In the genomic region with DNA sequence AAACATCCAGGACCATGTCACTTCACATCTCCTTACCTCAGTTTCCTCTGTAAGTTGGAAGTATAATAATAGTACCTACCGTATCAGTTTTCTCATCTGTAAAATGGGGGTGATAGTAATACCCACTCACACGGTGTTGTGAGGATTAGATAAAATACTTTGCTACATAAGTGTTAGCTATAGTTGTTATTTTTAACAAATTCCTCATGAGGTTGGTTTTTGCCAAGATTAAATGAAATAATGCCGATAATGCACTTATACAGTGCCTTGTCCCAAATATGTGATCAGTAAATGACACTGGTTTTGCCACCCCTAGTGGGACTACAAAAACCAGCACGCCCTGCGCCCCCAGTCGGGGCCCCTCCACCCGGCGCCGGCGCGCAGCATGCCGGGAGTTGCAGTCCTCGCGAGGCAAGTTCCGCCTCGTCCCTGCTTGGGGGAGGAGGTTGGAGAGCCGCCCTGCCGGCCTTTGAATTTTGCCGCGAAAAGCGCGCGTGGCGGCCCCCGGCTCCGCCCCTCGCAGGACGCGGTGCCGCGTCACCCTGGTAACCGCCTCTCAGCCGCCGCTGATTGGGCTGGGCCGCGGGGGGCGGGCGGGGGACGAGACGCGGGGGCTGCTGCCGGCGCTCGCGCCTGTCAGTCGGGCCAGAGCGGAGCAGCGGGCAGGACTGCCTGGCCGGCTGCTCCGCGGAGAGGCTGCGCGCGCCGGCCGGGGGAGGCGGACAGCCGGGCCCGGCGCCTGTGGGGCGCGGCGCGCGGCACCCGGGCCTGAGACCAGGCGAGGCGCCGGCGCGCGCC, we compare ENCODE assay signal across 8 cellular contexts. TPM values are rescaled to one million over a fixed set of nuclear protein-coding genes. Genes with fewer than 3 reads are reported as not detected.
DNase-seq lines count a peak whose midpoint lies in the region; ATAC-seq, FAIRE-seq and TF ChIP-seq lines count a peak whose summit lies in the region.

Gene FAM222A, plus strand, starts transcription at position 639 of the 798 bp plus-strand sequence. CDS start 30,322 bp downstream, outside the sequence.

- peak within 1 kb of the TSS; percentile 86 for H3K4me2 ChIP-seq in SU-DHL-6 (ENCODE audit: low read depth, low read length, poor library complexity, severe bottlenecking)

- whole genome bisulfite sequencing in pancreas, 2 donors, result 2% methylated on average over 44 to 72 of the region's 72 CpGs

- H3K4me1 ChIP-seq in pancreas (peaks cover 0 to 15% (median 12%) of the 10 kb centered on the region in 3 donors), tibial artery (peaks cover 0 to 27% (median 20%) of the 10 kb centered on the region in 4 donors)

- no peaks in the 10 kb centered on the region for H3K36me3 ChIP-seq in SU-DHL-6 (ENCODE audit: low read length)
- no peaks in the 10 kb centered on the region for H3K36me3 ChIP-seq in pancreas
- no peaks in the 10 kb centered on the region for H3K36me3 ChIP-seq in tibial artery

- no peaks in the 10 kb centered on the region for H4K20me1 ChIP-seq in SU-DHL-6 (ENCODE audit: low read depth, low read length)

- no peaks in the 10 kb centered on the region for H3K79me2 ChIP-seq in SU-DHL-6 (ENCODE audit: insufficient read depth, low read length)

- H3K4me3 ChIP-seq in GM12865 (ENCODE audit: low read depth, low read length), result peak within 1 kb of the TSS; percentile 57
- peak within 1 kb of the TSS; percentile 82 for H3K4me3 ChIP-seq in SU-DHL-6 (ENCODE audit: insufficient read depth, low read length, poor library complexity, severe bottlenecking)
- H3K4me3 ChIP-seq in pancreas, result peak within 1 kb of the TSS; percentile 51 to 69 (median 61)
- peak within 1 kb of the TSS; percentile 61 to 83 for H3K4me3 ChIP-seq in tibial artery

- peak within 1 kb of the TSS; percentile 95 for H2AFZ ChIP-seq in SU-DHL-6 (ENCODE audit: low read depth, low read length, severe bottlenecking)

- H3K36me3 Mint-ChIP-seq in activated naive CD8-positive, alpha-beta T cell treated with anti-CD3 and anti-CD28 coated beads, Interleukin-2, amount 50 U/mL, for 24 hours (ENCODE audit: low read depth), result no peaks in the 10 kb centered on the region

- no peaks in the 10 kb centered on the region for H3K9me3 ChIP-seq in SU-DHL-6 (ENCODE audit: insufficient read depth, low read length)
- H3K9me3 ChIP-seq in pancreas, result no peaks in the 10 kb centered on the region
- no peaks in the 10 kb centered on the region for H3K9me3 ChIP-seq in tibial artery

- no peak for TF ChIP-seq CTCF in GM12865 (IDR thresholded peaks at IDR 0.05; ENCODE audit: insufficient read depth, low read depth, low read length, missing control alignments)
- TF ChIP-seq CTCF in SU-DHL-6 (IDR thresholded peaks at IDR 0.05; ENCODE audit: insufficient read depth, low read length, poor library complexity, severe bottlenecking), result no peak
- TF ChIP-seq CTCF in pancreas (IDR thresholded peaks at IDR 0.05), result no peak
- peak in 1 of 2 experiments; percentile 33 for TF ChIP-seq CTCF in tibial artery (IDR thresholded peaks at IDR 0.05)

- peaks cover 50% of the 10 kb centered on the region for H3K27me3 Mint-ChIP-seq in activated naive CD8-positive, alpha-beta T cell treated with anti-CD3 and anti-CD28 coated beads, Interleukin-2, amount 50 U/mL, for 24 hours

- peaks cover 4% of the 10 kb centered on the region for H3K4me1 Mint-ChIP-seq in activated naive CD8-positive, alpha-beta T cell treated with anti-CD3 and anti-CD28 coated beads, Interleukin-2, amount 50 U/mL, for 24 hours

- H3K27ac ChIP-seq in SU-DHL-6 (ENCODE audit: low read depth, low read length) (peak within 1 kb of the TSS; percentile 23; the same call in 1 of the 2 replicates), pancreas (peak within 1 kb of the TSS in 3 of 4 donors; percentile 28 to 48 (median 44)), tibial artery (peak within 1 kb of the TSS in 1 of 2 donors; percentile 17)

- no peaks in the 10 kb centered on the region for H3K9me3 Mint-ChIP-seq in activated naive CD8-positive, alpha-beta T cell treated with anti-CD3 and anti-CD28 coated beads, Interleukin-2, amount 50 U/mL, for 24 hours

- H3K27me3 ChIP-seq in SU-DHL-6 (ENCODE audit: low read length) (no peaks in the 10 kb centered on the region), pancreas (no peaks in the 10 kb centered on the region), tibial artery (peaks cover 5 to 84% of the 10 kb centered on the region in 2 donors)

- no peaks in the 10 kb centered on the region for H3K9me2 ChIP-seq in SU-DHL-6 (replicated peaks; ENCODE audit: insufficient read depth, low read length)

- peak; percentile 91 for ATAC-seq in HG02759 (IDR thresholded peaks at IDR 0.05; ENCODE audit: unreplicated experiment)
- ATAC-seq in activated naive CD8-positive, alpha-beta T cell treated with anti-CD3 and anti-CD28 coated beads, Interleukin-2, amount 50 U/mL, for 24 hours, result peak; percentile 93
- peak; percentile 96 for ATAC-seq in Right ventricle myocardium superior (ENCODE audit: poor library complexity)
- ATAC-seq in pancreas, result peak; percentile 88 to 94 (median 89)

- no peak for FAIRE-seq in pancreas (lab: Jason Lieb, UNC)

- no peaks in the 10 kb centered on the region for H3F3A ChIP-seq in SU-DHL-6 (ENCODE audit: insufficient read depth)

- H3K27ac Mint-ChIP-seq in activated naive CD8-positive, alpha-beta T cell treated with anti-CD3 and anti-CD28 coated beads, Interleukin-2, amount 50 U/mL, for 24 hours, result no peak within 1 kb of the TSS

- peak within 1 kb of the TSS; percentile 53 for H3K4me3 Mint-ChIP-seq in activated naive CD8-positive, alpha-beta T cell treated with anti-CD3 and anti-CD28 coated beads, Interleukin-2, amount 50 U/mL, for 24 hours

- H3K9ac ChIP-seq in SU-DHL-6 (ENCODE audit: low read length), result peak within 1 kb of the TSS; percentile 55

- intact Hi-C loops in Right ventricle myocardium superior (cut with DNase I) (loop anchor here (10.0 kb wide), 1 partner anchor 119 kb away; no protein-coding TSS in a partner anchor), pancreas (cut with DNase I) (loop anchor here in 1 of 3 donors (10.0 kb wide), 1 partner anchor 109 kb away; no protein-coding TSS in a partner anchor), tibial artery (cut with DNase I; ENCODE audit: low total_unique reads) (loop anchor here (5.0 to 10.0 kb wide), 2 partner anchors 169 to 259 kb away; partner anchors contain the start of gene GLTP)

- DNase-seq in GM12865 (ENCODE audit: low read depth) (peak; percentile 96), NCI-H1417 (lab: John Stamatoyannopoulos, UW) (peak; percentile 99), Right ventricle myocardium superior (peak; percentile 97), pancreas (peak; percentile 96 to 98 (median 98)), tibial artery (peak; percentile 93 to 98)
- DNase-seq in activated naive CD8-positive, alpha-beta T cell treated with anti-CD3 and anti-CD28 coated beads, Interleukin-2, amount 50 U/mL, for 24 hours, result peak; percentile 94

RNA-seq across cellular contexts. Expression of gene FAM222A, which starts in this region (rescaled TPM):
- 25.0 TPM for total RNA-seq in Right ventricle myocardium superior
- total RNA-seq in pancreas, result 1 to 10 TPM; 2.1 to 4.3 (median 3.3) TPM
- polyA plus RNA-seq in pancreas, result 10 to 100 TPM in 1 of 2 donors, 1 to 10 TPM in 1; 5.6 to 14.6 TPM
